8 cellular contexts compared by ENCODE assay signal in the genomic region with DNA sequence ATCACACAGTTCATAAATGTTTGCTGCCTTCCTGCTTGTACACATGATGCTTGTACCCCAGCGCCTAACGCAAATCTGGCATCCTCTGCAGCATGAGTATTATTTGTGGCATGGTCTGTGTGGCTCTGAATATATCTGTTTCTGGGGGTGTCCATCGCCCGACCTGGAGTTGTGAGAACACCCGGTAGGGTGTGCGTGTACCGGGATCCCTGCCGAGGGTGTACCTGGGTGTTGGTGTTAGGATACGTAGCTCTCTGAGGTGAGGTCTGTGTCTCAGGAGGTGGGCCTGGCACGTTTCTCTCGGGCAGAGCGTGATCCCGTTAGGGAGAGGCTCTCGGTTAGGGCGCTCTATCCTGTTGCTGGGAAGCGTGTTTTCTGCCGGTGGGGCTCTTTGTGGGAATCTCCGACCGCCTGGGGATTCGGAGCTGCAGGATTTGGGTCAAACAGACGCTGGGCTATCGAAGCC. TPM values are rescaled to one million over a fixed set of nuclear protein-coding genes. Genes with fewer than 3 reads are reported as not detected.
A peak's percentile ranks its signal among the peaks of the same experiment; 100 is the strongest.
DNase-seq lines count a peak whose midpoint lies in the region; FAIRE-seq and TF ChIP-seq lines count a peak whose summit lies in the region.

No MANE protein-coding gene starts in this region.

- H3K9me3 ChIP-seq in kidney (ENCODE audit: control insufficient read depth in 1 of 2, low read length in 2 of 2) = no peaks in the 10 kb centered on the region

- no peak for FAIRE-seq in kidney (lab: Jason Lieb, UNC)

- peak overlapping the region; percentile 10 to 49 for H3K9ac ChIP-seq in kidney (ENCODE audit: low read length in 2 of 2)

- intact Hi-C loops in kidney (cut with DNase I) = no loop called here

- TF ChIP-seq CTCF in AG10803 (conservative IDR thresholded peaks at IDR 0.05; ENCODE audit: low read length) (no peak), astrocyte of the cerebellum (IDR thresholded peaks at IDR 0.05; ENCODE audit: low read depth, low read length, missing control alignments) (no peak), kidney (IDR thresholded peaks at IDR 0.05; ENCODE audit: borderline replicate concordance, extremely low read depth, insufficient read depth) (no peak)

- DNase-seq in AG10803 (ENCODE audit: low read depth) (no peak), NCI-H1105 treated with DMSO at 0.1 percent for 48 hours (lab: John Stamatoyannopoulos, UW) (peak; percentile 90), astrocyte of the cerebellum (ENCODE audit: low read depth) (no peak), kidney (peak; percentile 77), GDM1 (lab: John Stamatoyannopoulos, UW) (no peak), RPMI8226 (no peak)
- DNase-seq in activated CD4-positive, alpha-beta T cell treated with anti-CD3 and anti-CD28 coated beads for 48 hours = no peak

- H3K27ac ChIP-seq in kidney (ENCODE audit: low read depth in 2 of 2, low read length in 2 of 2) (peak overlapping the region; percentile 97 to 98), temporal lobe (ENCODE audit: low read depth, low read length) (peak overlapping the region; percentile 76)

- H3K36me3 ChIP-seq in kidney (ENCODE audit: control insufficient read depth in 1 of 2, insufficient read depth in 2 of 2, low read length in 2 of 2) = no peaks in the 10 kb centered on the region

- peaks cover 9 to 17% of the 10 kb centered on the region in 2 donors for H3K4me1 ChIP-seq in kidney (ENCODE audit: control insufficient read depth in 1 of 2, insufficient read depth in 1 of 2, low read depth in 1 of 2, low read length in 2 of 2)

- in situ Hi-C loops in astrocyte of the cerebellum (cut with HindIII; ENCODE audit: low sequenced_read_pairs) = no loop called here

- H3K4me3 ChIP-seq in AG10803 (ENCODE audit: low read length) (peak overlapping the region; percentile 60), astrocyte of the cerebellum (ENCODE audit: low read depth, low read length) (peak overlapping the region; percentile 47), kidney (ENCODE audit: low read length in 2 of 2) (peak overlapping the region; percentile 46 to 70)

RNA-seq across cellular contexts. Expression of a gene that starts 10.4 kb away (rescaled TPM):
- total RNA-seq in kidney = 2.7 TPM
- polyA plus RNA-seq in kidney (ENCODE audit: insufficient read depth, low read depth, low replicate concordance) = 3.9 TPM
- 2.7 TPM for total RNA-seq in temporal lobe

RNA-seq across cellular contexts. Expression of a gene that starts 10.8 kb away (rescaled TPM):
- 0.25 TPM for total RNA-seq in kidney
- polyA plus RNA-seq in kidney (ENCODE audit: insufficient read depth, low read depth, low replicate concordance) = not detected
- total RNA-seq in temporal lobe = not detected

RNA-seq across cellular contexts. Expression of a gene that starts 19.4 kb away (rescaled TPM):
- total RNA-seq in kidney = 85.1 TPM
- polyA plus RNA-seq in kidney (ENCODE audit: insufficient read depth, low read depth, low replicate concordance) = 86.0 TPM
- total RNA-seq in temporal lobe = 5.7 TPM

RNA-seq across cellular contexts. Expression of a gene that starts 41.2 kb away (rescaled TPM):
- total RNA-seq in kidney (36.5 TPM), temporal lobe (13.0 TPM)
- 44.3 TPM for polyA plus RNA-seq in kidney (ENCODE audit: insufficient read depth, low read depth, low replicate concordance)

RNA-seq across cellular contexts. Expression of a gene that starts 41.3 kb away (rescaled TPM):
- total RNA-seq in kidney (66.8 TPM), temporal lobe (16.7 TPM)
- 10.4 TPM for polyA plus RNA-seq in kidney (ENCODE audit: insufficient read depth, low read depth, low replicate concordance)

Comparison
In these comparisons a context has a peak if more than half of its experiments do, and no peak if none do; other contexts are left out.
1. DNase-seq: peak in NCI-H1105 treated with DMSO at 0.1 percent for 48 hours (single experiment) and kidney (single experiment); none in AG10803 (single experiment), astrocyte of the cerebellum (single experiment), GDM1 (single experiment), RPMI8226 (single experiment) and activated CD4-positive, alpha-beta T cell treated with anti-CD3 and anti-CD28 coated beads for 48 hours (single experiment).
2. RNA of a gene that starts 19.4 kb away (total RNA-seq): 85.1 TPM in kidney (single experiment); 5.7 TPM in temporal lobe (single experiment); every median in the first group is over 10 times any median in the second.
3. Peak in every context shown above with its lines, with median percentiles within 50 percentile points of each other: H3K4me3 ChIP-seq.